ENCODE assay signal across 8 cellular contexts in genomic region chr14:90518941-90519256, GRCh38.
DNase-seq lines count a peak whose midpoint lies in the region; ATAC-seq, FAIRE-seq and TF ChIP-seq lines count a peak whose summit lies in the region.

No MANE protein-coding gene starts in this region.

- no peaks in the 10 kb centered on the region for H3K4me1 ChIP-seq in KMS-11 (ENCODE audit: low read depth, poor library complexity, severe bottlenecking)
- peaks cover 5 to 78% (median 43%) of the 10 kb centered on the region in 3 donors for H3K4me1 ChIP-seq in gastroesophageal sphincter

- H3K36me3 ChIP-seq in KMS-11 (ENCODE audit: insufficient read depth) (no peaks in the 10 kb centered on the region), gastroesophageal sphincter (no peaks in the 10 kb centered on the region)

- no peak overlapping the region for H2AFZ ChIP-seq in KMS-11 (ENCODE audit: low read depth)

- no peaks in the 10 kb centered on the region for H4K20me1 ChIP-seq in KMS-11 (ENCODE audit: insufficient read depth)

- H3K9me3 ChIP-seq in gastroesophageal sphincter: peaks cover 0 to 5% (median 0%) of the 10 kb centered on the region in 3 donors

- no peak overlapping the region for H3K27ac ChIP-seq in KMS-11
- peak overlapping the region in 3 of 4 donors; percentile 68 to 90 (median 86) for H3K27ac ChIP-seq in gastroesophageal sphincter

- H3K4me2 ChIP-seq in KMS-11: no peak overlapping the region

- H3K79me2 ChIP-seq in KMS-11 (ENCODE audit: insufficient read depth, low read depth): no peaks in the 10 kb centered on the region

- TF ChIP-seq POLR2A in gastroesophageal sphincter (IDR thresholded peaks at IDR 0.05): no peak

- ATAC-seq in gastroesophageal sphincter: no peak

- WGBS in gastroesophageal sphincter (ENCODE audit: low coverage in 1 of 2), 2 donors: 68 to 73% methylated on average over 4 to 5 of the region's 5 CpGs

- no peak overlapping the region for H3K4me3 ChIP-seq in KMS-11 (IDR thresholded peaks at IDR 0.05; ENCODE audit: insufficient read depth, low read depth, low read length)
- no peak overlapping the region for H3K4me3 ChIP-seq in gastroesophageal sphincter

- peak; percentile 45 for TF ChIP-seq CTCF in D721Med (IDR thresholded peaks at IDR 0.05; ENCODE audit: insufficient read depth, missing control alignments)
- TF ChIP-seq CTCF in KMS-11 (conservative IDR thresholded peaks at IDR 0.05; ENCODE audit: low read depth, low read length): peak; percentile 50
- TF ChIP-seq CTCF in gastroesophageal sphincter (IDR thresholded peaks at IDR 0.05): peak in 3 of 4 experiments; percentile 22 to 56 (median 28)

- no peak for TF ChIP-seq EP300 in gastroesophageal sphincter (IDR thresholded peaks at IDR 0.05)

- DNase-seq in D721Med (ENCODE audit: insufficient read length, low spot score) (no peak), NOMO-1 (lab: John Stamatoyannopoulos, UW; ENCODE audit: unreplicated experiment in 2 of 2) (no peak), NCI-H2107 (lab: John Stamatoyannopoulos, UW) (no peak), epidermal melanocyte (ENCODE audit: insufficient read length, low spot score) (no peak)
- DNase-seq in activated CD8-positive, alpha-beta memory T cell treated with anti-CD3 and anti-CD28 coated beads, Interleukin-2, amount 50 U/mL, for 4 hours: peak; percentile 45
- peak; percentile 48 to 56 for DNase-seq in stimulated activated CD4-positive, alpha-beta T cell treated with anti-CD3 and anti-CD28 coated beads, Interleukin-2, amount 100 ng/mL, for 48 hours

- H3K27me3 ChIP-seq in KMS-11 (ENCODE audit: insufficient read depth, low read depth): no peaks in the 10 kb centered on the region
- no peaks in the 10 kb centered on the region for H3K27me3 ChIP-seq in gastroesophageal sphincter

- FAIRE-seq in D721Med (lab: Jason Lieb, UNC): no peak

- H3K9ac ChIP-seq in KMS-11: no peak overlapping the region

Comparison
In these comparisons a context has a peak if more than half of its experiments do, and no peak if none do; other contexts are left out.
1. DNase-seq: peak in activated CD8-positive, alpha-beta memory T cell treated with anti-CD3 and anti-CD28 coated beads, Interleukin-2, amount 50 U/mL, for 4 hours (single experiment) and stimulated activated CD4-positive, alpha-beta T cell treated with anti-CD3 and anti-CD28 coated beads, Interleukin-2, amount 100 ng/mL, for 48 hours (2 of 2); none in D721Med (single experiment), NOMO-1 (0 of 2), NCI-H2107 (single experiment) and epidermal melanocyte (single experiment).
2. Peak in every context shown above with its lines, with median percentiles within 50 percentile points of each other: CTCF ChIP-seq.